In the genomic region with DNA sequence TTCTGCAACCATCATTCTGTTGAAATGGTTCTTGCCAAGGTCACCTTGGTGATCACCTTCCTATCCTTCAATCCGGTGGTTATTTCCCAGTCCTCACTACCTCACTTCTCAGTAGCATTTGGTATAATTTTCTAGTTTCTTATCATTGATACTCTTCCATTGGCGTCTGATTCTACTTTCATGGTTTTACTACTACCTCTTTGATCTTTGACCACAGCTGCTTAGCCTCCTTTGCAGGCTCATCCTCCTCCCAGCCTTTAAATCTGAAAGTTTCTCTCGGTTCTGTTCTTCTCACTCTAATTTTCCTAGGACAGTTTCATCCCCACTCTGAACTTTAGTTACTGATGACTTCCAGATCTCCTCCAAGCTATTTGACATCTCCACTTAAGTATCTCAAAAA, we compare ENCODE assay signal across 37 cellular contexts. TPM values are rescaled to one million over a fixed set of nuclear protein-coding genes. Genes with fewer than 3 reads are reported as not detected.
"Had no signal": no experiment of that assay in that cellular context is flagged by ENCODE, and none has a peak within 500 bp of the region (broad histone marks: within the 10 kb centered on the region; RNA-seq: fewer than 3 reads in every experiment).

No MANE protein-coding gene starts in this region.

- H3K9me3 Mint-ChIP-seq: activated B cell treated with CpG ODN at 0.5 μM for 24 hours; activated CD4-positive, alpha-beta memory T cell treated with anti-CD3 and anti-CD28 coated beads for 36 hours; activated CD4-positive, alpha-beta T cell treated with anti-CD3 and anti-CD28 coated beads, Interleukin-2, amount 10 ng/mL, durations not matched to agents 24 days and 14 days; activated naive CD4-positive, alpha-beta T cell treated with anti-CD3 and anti-CD28 coated beads, Interleukin-2, amount 10 ng/mL, durations not matched to agents 7 days and 5 days; activated naive CD4-positive, alpha-beta T cell treated with anti-CD3 and anti-CD28 coated beads, Interleukin-2, amount 50 U/mL, for 72 hours; activated naive CD8-positive, alpha-beta T cell treated with anti-CD3 and anti-CD28 coated beads, Interleukin-2, amount 10 ng/mL, durations not matched to agents 7 days and 5 days; activated T-helper 1 cell treated with anti-CD3 and anti-CD28 coated beads, Interleukin-12 subunit alpha, Interleukin-12 subunit beta, Interleukin-2, Interleukin-4 antibody, amounts not matched to agents 30 ng/mL and 10 ng/mL and 1 ng/mL, durations not matched to agents 14 hours and 24 hours and 36 hours; central memory CD8-positive, alpha-beta T cell; T-helper 2 cell treated with Interferon-gamma antibody and Interleukin-4, amounts not matched to agents 5 μg/mL and 100 μg/mL, for 36 hours had no signal

- H3K27me3 ChIP-seq: brain microvascular endothelial cell, esophagus squamous epithelium, gastroesophageal sphincter had no signal

- H3K27ac ChIP-seq: brain microvascular endothelial cell, epithelial cell of prostate, esophagus squamous epithelium, gastroesophageal sphincter, WERI-Rb-1 had no signal

- H3K9me3 ChIP-seq: esophagus squamous epithelium, gastroesophageal sphincter had no signal

- H3K27ac Mint-ChIP-seq: activated B cell treated with CpG ODN at 0.5 μM for 24 hours; activated CD4-positive, alpha-beta memory T cell treated with anti-CD3 and anti-CD28 coated beads for 36 hours; activated CD4-positive, alpha-beta T cell treated with anti-CD3 and anti-CD28 coated beads for 36 hours; activated CD4-positive, alpha-beta T cell treated with anti-CD3 and anti-CD28 coated beads, Interleukin-2, amount 10 ng/mL, durations not matched to agents 24 days and 14 days; activated CD8-positive, alpha-beta memory T cell treated with anti-CD3 and anti-CD28 coated beads, Interleukin-2, amount 10 ng/mL, durations not matched to agents 7 days and 5 days; activated CD8-positive, alpha-beta T cell treated with anti-CD3 and anti-CD28 coated beads, Interleukin-2, amount 10 ng/mL, durations not matched to agents 7 days and 5 days; activated naive CD4-positive, alpha-beta T cell treated with anti-CD3 and anti-CD28 coated beads, Interleukin-2, amount 10 ng/mL, durations not matched to agents 7 days and 5 days; activated naive CD4-positive, alpha-beta T cell treated with anti-CD3 and anti-CD28 coated beads, Interleukin-2, amount 50 U/mL, for 72 hours; activated naive CD8-positive, alpha-beta T cell treated with anti-CD3 and anti-CD28 coated beads, Interleukin-2, amount 10 ng/mL, durations not matched to agents 7 days and 5 days; activated T-helper 1 cell treated with anti-CD3 and anti-CD28 coated beads, Interleukin-12 subunit alpha, Interleukin-12 subunit beta, Interleukin-2, Interleukin-4 antibody, amounts not matched to agents 30 ng/mL and 10 ng/mL and 1 ng/mL, durations not matched to agents 14 hours and 24 hours and 36 hours; T-helper 17 cell; T-helper 2 cell treated with Interferon-gamma antibody and Interleukin-4, amounts not matched to agents 5 μg/mL and 100 μg/mL, for 36 hours had no signal

- DNase-seq: activated B cell treated with CpG ODN at 0.5 μM for 24 hours; activated CD4-positive, alpha-beta memory T cell treated with anti-CD3 and anti-CD28 coated beads for 36 hours; activated CD4-positive, alpha-beta T cell treated with anti-CD3 and anti-CD28 coated beads for 36 hours; activated CD4-positive, alpha-beta T cell treated with anti-CD3 and anti-CD28 coated beads, Interleukin-2, amount 10 ng/mL, durations not matched to agents 24 days and 14 days; activated CD4-positive, CD25-positive, alpha-beta regulatory T cell treated with anti-CD3 and anti-CD28 coated beads, Interleukin-2, amount 50 U/mL, for 72 hours; activated CD8-positive, alpha-beta memory T cell treated with anti-CD3 and anti-CD28 coated beads, Interleukin-2, amount 10 ng/mL, durations not matched to agents 7 days and 5 days; activated CD8-positive, alpha-beta memory T cell treated with anti-CD3 and anti-CD28 coated beads, Interleukin-2, amount 50 U/mL, for 4 hours; activated CD8-positive, alpha-beta T cell treated with anti-CD3 and anti-CD28 coated beads, Interleukin-2, amount 10 ng/mL, durations not matched to agents 7 days and 5 days; activated gamma-delta T cell; activated naive CD4-positive, alpha-beta T cell; activated naive CD4-positive, alpha-beta T cell treated with anti-CD3 and anti-CD28 coated beads, Interleukin-2, amount 10 ng/mL, durations not matched to agents 7 days and 5 days; activated naive CD8-positive, alpha-beta T cell treated with anti-CD3 and anti-CD28 coated beads, Interleukin-2, amount 10 ng/mL, durations not matched to agents 7 days and 5 days; activated T-cell treated with anti-CD3 and anti-CD28 coated beads, Interleukin-2, amount 50 U/mL, for 1 hour; activated T-cell treated with anti-CD3 and anti-CD28 coated beads, Interleukin-2, amount 50 U/mL, for 48 hours; anterior cingulate cortex; brain microvascular endothelial cell; cortex of kidney; dermis blood vessel endothelial cell; effector CD4-positive, alpha-beta T cell; esophagus squamous epithelium; foreskin melanocyte; T-helper 1 cell; T-helper 17 cell; T1000; WERI-Rb-1 had no signal

- H3K4me3 ChIP-seq: esophagus squamous epithelium, gastroesophageal sphincter had no signal

- H3K27me3 Mint-ChIP-seq: activated B cell treated with CpG ODN at 0.5 μM for 24 hours; activated CD4-positive, alpha-beta memory T cell treated with anti-CD3 and anti-CD28 coated beads for 36 hours; activated CD4-positive, alpha-beta T cell treated with anti-CD3 and anti-CD28 coated beads for 36 hours; activated CD4-positive, alpha-beta T cell treated with anti-CD3 and anti-CD28 coated beads, Interleukin-2, amount 10 ng/mL, durations not matched to agents 24 days and 14 days; activated CD8-positive, alpha-beta memory T cell treated with anti-CD3 and anti-CD28 coated beads, Interleukin-2, amount 10 ng/mL, durations not matched to agents 7 days and 5 days; activated naive CD4-positive, alpha-beta T cell treated with anti-CD3 and anti-CD28 coated beads, Interleukin-2, amount 10 ng/mL, durations not matched to agents 7 days and 5 days; activated naive CD8-positive, alpha-beta T cell treated with anti-CD3 and anti-CD28 coated beads, Interleukin-2, amount 10 ng/mL, durations not matched to agents 7 days and 5 days; central memory CD8-positive, alpha-beta T cell; T-helper 17 cell had no signal

- H3K4me3 Mint-ChIP-seq: activated B cell treated with CpG ODN at 0.5 μM for 24 hours; activated CD4-positive, alpha-beta memory T cell treated with anti-CD3 and anti-CD28 coated beads for 36 hours; activated CD4-positive, alpha-beta T cell treated with anti-CD3 and anti-CD28 coated beads for 36 hours; activated CD4-positive, alpha-beta T cell treated with anti-CD3 and anti-CD28 coated beads, Interleukin-2, amount 10 ng/mL, durations not matched to agents 24 days and 14 days; activated CD8-positive, alpha-beta memory T cell treated with anti-CD3 and anti-CD28 coated beads, Interleukin-2, amount 10 ng/mL, durations not matched to agents 7 days and 5 days; activated CD8-positive, alpha-beta T cell treated with anti-CD3 and anti-CD28 coated beads, Interleukin-2, amount 10 ng/mL, durations not matched to agents 7 days and 5 days; activated naive CD4-positive, alpha-beta T cell treated with anti-CD3 and anti-CD28 coated beads, Interleukin-2, amount 10 ng/mL, durations not matched to agents 7 days and 5 days; activated naive CD8-positive, alpha-beta T cell treated with anti-CD3 and anti-CD28 coated beads, Interleukin-2, amount 10 ng/mL, durations not matched to agents 7 days and 5 days; activated T-helper 1 cell treated with anti-CD3 and anti-CD28 coated beads, Interleukin-12 subunit alpha, Interleukin-12 subunit beta, Interleukin-2, Interleukin-4 antibody, amounts not matched to agents 30 ng/mL and 10 ng/mL and 1 ng/mL, durations not matched to agents 14 hours and 24 hours and 36 hours; central memory CD8-positive, alpha-beta T cell; T-helper 17 cell; T-helper 2 cell treated with Interferon-gamma antibody and Interleukin-4, amounts not matched to agents 5 μg/mL and 100 μg/mL, for 36 hours had no signal

- FAIRE-seq: astrocyte, bronchial epithelial cell, endometrium, endothelial cell of umbilical vein had no signal

- ATAC-seq: activated CD4-positive, alpha-beta T cell treated with anti-CD3 and anti-CD28 coated beads for 36 hours; activated CD8-positive, alpha-beta memory T cell treated with anti-CD3 and anti-CD28 coated beads, Interleukin-2, amount 10 ng/mL, durations not matched to agents 7 days and 5 days; activated CD8-positive, alpha-beta T cell treated with anti-CD3 and anti-CD28 coated beads, Interleukin-2, amount 10 ng/mL, durations not matched to agents 7 days and 5 days; activated naive CD4-positive, alpha-beta T cell treated with anti-CD3 and anti-CD28 coated beads, Interleukin-2, amount 50 U/mL, for 72 hours; gastroesophageal sphincter; T-helper 17 cell had no signal

RNA-seq across cellular contexts. Expression of a gene that starts 45.5 kb away (rescaled TPM):
- total RNA-seq: activated CD4-positive, alpha-beta T cell treated with anti-CD3 and anti-CD28 coated beads, Interleukin-2, amount 10 ng/mL, durations not matched to agents 24 days and 14 days; activated CD8-positive, alpha-beta memory T cell treated with anti-CD3 and anti-CD28 coated beads for 36 hours; activated CD8-positive, alpha-beta T cell treated with anti-CD3 and anti-CD28 coated beads, Interleukin-2, amount 10 ng/mL, durations not matched to agents 7 days and 5 days; activated T-helper 1 cell treated with anti-CD3 and anti-CD28 coated beads, Interleukin-12 subunit alpha, Interleukin-12 subunit beta, Interleukin-2, Interleukin-4 antibody, amounts not matched to agents 30 ng/mL and 10 ng/mL and 1 ng/mL, durations not matched to agents 14 hours and 24 hours and 36 hours; fibroblast of villous mesenchyme had no signal
